In the genomic region with DNA sequence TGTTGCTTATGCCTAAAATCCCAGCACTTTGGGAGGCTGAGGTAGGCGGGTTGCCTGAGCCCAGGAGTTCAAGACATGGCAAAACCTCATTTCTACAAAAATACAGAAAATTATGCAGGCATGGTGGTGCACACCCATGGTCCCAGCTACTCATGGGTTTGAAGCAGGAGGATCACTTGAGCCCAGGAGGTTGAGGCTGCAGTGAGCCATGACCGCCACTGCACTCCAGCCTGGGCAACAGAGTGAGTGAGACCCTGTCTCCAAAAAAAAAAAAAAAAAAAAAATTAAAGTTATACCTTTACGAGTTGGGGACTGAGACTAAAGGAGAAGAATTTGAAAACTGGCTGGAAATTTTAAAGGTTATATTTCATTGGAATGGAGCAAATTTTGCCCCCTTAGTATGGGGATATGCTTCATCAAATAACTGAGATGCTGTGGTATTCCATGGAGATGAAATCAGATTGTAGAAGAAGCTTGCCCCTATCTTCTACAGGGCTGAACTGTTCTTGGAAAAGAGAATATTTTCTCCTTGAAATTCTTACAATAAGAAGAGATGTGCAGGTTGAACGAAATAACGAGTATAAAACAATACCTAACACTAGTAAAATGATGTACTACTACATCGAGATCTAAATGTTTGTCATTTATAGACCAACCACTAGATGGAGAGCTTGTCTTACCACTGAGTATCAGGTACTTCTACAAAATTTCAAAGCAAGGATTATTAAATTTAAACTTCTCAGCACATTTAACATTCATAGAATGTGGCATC, we compare ENCODE assay signal across 8 cellular contexts. TPM values are rescaled to one million over a fixed set of nuclear protein-coding genes. Genes with fewer than 3 reads are reported as not detected.
DNase-seq lines count a peak whose midpoint lies in the region; ATAC-seq, FAIRE-seq and TF ChIP-seq lines count a peak whose summit lies in the region.

No MANE protein-coding gene starts in this region.

- RAD21 ChIA-PET in GM12878 (lab: Charles Lee; ENCODE audit: unreplicated experiment) = interaction anchor here (0.9 to 2.9 kb wide), 16 partner anchors 10 to 1001 kb away, joined by 3 to 17 read pairs (median 4); partner anchors contain the start of gene SCYL3

- in situ Hi-C loops in GM12878 (cut with MboI) (loop anchor here (10.0 kb wide), 2 partner anchors 746 to 956 kb away; no protein-coding TSS in a partner anchor), transverse colon (cut with MboI; ENCODE audit: low pct_ligation_motif_present in 1 of 4, low pct_unique_long_range_greater_than_20kb in 1 of 4, low sequenced_read_pairs in 3 of 4) (loop anchor here in 1 of 4 donors (25.0 kb wide), 1 partner anchor 1009 kb away; the partner anchor contains the start of gene MROH9)

- TF ChIP-seq POLR2A in GM12878 (IDR thresholded peaks at IDR 0.05; ENCODE audit: low read depth, low read length) (no peak), transverse colon (IDR thresholded peaks at IDR 0.05) (no peak)

- no peaks in the 10 kb centered on the region for H4K20me1 ChIP-seq in GM12878 (ENCODE audit: control insufficient read depth, insufficient read depth)

- 41% methylated on average over 6 of the region's 6 CpGs for WGBS in GM12878 (ENCODE audit: insufficient coverage, insufficient replicate concordance, low lambda C conversion rate, missing lambda C conversion rate)
- WGBS in transverse colon (ENCODE audit: low coverage in 1 of 2), 2 donors = 41 to 46% methylated on average over 6 of the region's 6 CpGs

- H3K27ac ChIP-seq in GM12878 (ENCODE audit: control insufficient read depth, insufficient read depth) = no peak overlapping the region
- H3K27ac ChIP-seq in transverse colon = no peak overlapping the region

- no TSS peak for BruUV-seq in GM12878 (replicated peaks; lab: Mats Ljungman, UMichigan)

- no peaks in the 10 kb centered on the region for H3K79me2 ChIP-seq in GM12878 (ENCODE audit: control insufficient read depth, insufficient read depth, low read length)

- no peaks in the 10 kb centered on the region for H3K9me3 ChIP-seq in GM12878 (replicated peaks; ENCODE audit: control insufficient read depth, insufficient read depth, low read length)
- H3K9me3 ChIP-seq in transverse colon = no peaks in the 10 kb centered on the region

- peaks cover 6% of the 10 kb centered on the region for H3K4me1 ChIP-seq in GM12878 (ENCODE audit: control insufficient read depth, insufficient read depth, low read length)
- peaks cover 0 to 21% (median 7%) of the 10 kb centered on the region in 4 donors for H3K4me1 ChIP-seq in transverse colon

- FAIRE-seq in GM12878 (lab: Jason Lieb, UNC) = peak; percentile 88

- H3K4me3 ChIP-seq in BJ (ENCODE audit: low read depth, low read length) (no peak overlapping the region), GM12878 (no peak overlapping the region), transverse colon (no peak overlapping the region)

- intact Hi-C loops in GM12878 (cut with micrococcal nuclease; ENCODE audit: unreplicated experiment) (loop anchor here (2.0 to 10.0 kb wide), 5 partner anchors 36 to 954 kb away; partner anchors contain the start of genes GORAB and SCYL3), transverse colon (cut with DNase I; ENCODE audit: low total_unique reads) (no loop called here)

- H3K4me2 ChIP-seq in GM12878 (ENCODE audit: control insufficient read depth, insufficient read depth) = no peak overlapping the region

- no peak overlapping the region for H3K9ac ChIP-seq in GM12878 (ENCODE audit: control insufficient read depth, insufficient read depth, low read length)

- TF ChIP-seq RAD21 in GM12878 (IDR thresholded peaks at IDR 0.05; ENCODE audit: insufficient read depth, low read depth, low read length) = peak; percentile 88

- peak; percentile 63 for TF ChIP-seq CTCF in BJ (IDR thresholded peaks at IDR 0.05; ENCODE audit: insufficient read depth, low read depth, low read length)
- peak; percentile 53 to 73 (median 70) for TF ChIP-seq CTCF in GM12878 (IDR thresholded peaks at IDR 0.05 in 2 of 3, conservative IDR thresholded peaks at IDR 0.05 in 1 of 3; ENCODE audit: control insufficient read depth in 2 of 3, extremely low read depth in 1 of 3, insufficient read depth in 1 of 3, low read depth in 3 of 3, low read length in 3 of 3)
- peak; percentile 51 to 70 (median 64) for TF ChIP-seq CTCF in transverse colon (IDR thresholded peaks at IDR 0.05)

- 0 out of 2 replicates have a peak overlapping the region, but pooled peaks have one; percentile 15 for H2AFZ ChIP-seq in GM12878 (ENCODE audit: control insufficient read depth, low read depth, low read length)

- CTCF ChIA-PET in BJ (lab: Yijun Ruan, JAX) = interaction anchor here (0.6 to 1.8 kb wide), 11 partner anchors 9 to 1078 kb away, joined by 3 to 10 read pairs (median 4); no protein-coding TSS in a partner anchor
- CTCF ChIA-PET in GM12878 (lab: Yijun Ruan, JAX) = interaction anchor here (0.6 to 4.1 kb wide), 28 partner anchors 8 to 1001 kb away, joined by 3 to 26 read pairs (median 3); no protein-coding TSS in a partner anchor

- POLR2A ChIA-PET in BJ (lab: Charles Lee) = no interaction called here
- POLR2A ChIA-PET in GM12878 (lab: Charles Lee) = no interaction called here

- TF ChIP-seq EP300 in GM12878 (IDR thresholded peaks at IDR 0.05; ENCODE audit: borderline replicate concordance in 1 of 2, control insufficient read depth in 1 of 2, low read depth in 2 of 2, low read length in 2 of 2) (no peak), transverse colon (IDR thresholded peaks at IDR 0.05; ENCODE audit: low read depth) (no peak)

- H3K27me3 ChIP-seq in BJ (ENCODE audit: control insufficient read depth, insufficient read depth, low read length) = no peaks in the 10 kb centered on the region
- H3K27me3 ChIP-seq in GM12878 (replicated peaks in 1 of 2; ENCODE audit: control insufficient read depth in 2 of 2, insufficient read depth in 2 of 2, low read length in 1 of 2) = no peaks in the 10 kb centered on the region
- H3K27me3 ChIP-seq in transverse colon = no peaks in the 10 kb centered on the region

- ATAC-seq in GM18511 (IDR thresholded peaks at IDR 0.05; ENCODE audit: unreplicated experiment) = peak; percentile 86
- ATAC-seq in HG03196 (IDR thresholded peaks at IDR 0.05; ENCODE audit: unreplicated experiment) = peak; percentile 65
- peak; percentile 82 for ATAC-seq in GM12878

- SMC1A ChIA-PET in GM12878 (lab: Charles Lee; ENCODE audit: uncharacterized antibody, unreplicated experiment) = interaction anchor here (0.6 to 4.3 kb wide), 15 partner anchors 11 to 999 kb away, joined by 3 to 51 read pairs (median 4); partner anchors contain the start of gene SCYL3

- H3K36me3 ChIP-seq in BJ (ENCODE audit: control insufficient read depth, insufficient read depth, low read length) (no peaks in the 10 kb centered on the region), GM12878 (ENCODE audit: control insufficient read depth in 2 of 2, insufficient read depth in 2 of 2, low read length in 1 of 2) (no peaks in the 10 kb centered on the region; a peak in 1 of 4 replicates), transverse colon (no peaks in the 10 kb centered on the region)

- DNase-seq in BJ (ENCODE audit: low read depth) (no peak), NCI-H446 (lab: John Stamatoyannopoulos, UW) (peak; percentile 24 to 65), GM12878 (ENCODE audit: low read depth, low spot score) (no peak), kidney glomerular epithelial cell (lab: John Stamatoyannopoulos, UW) (peak; percentile 45), transverse colon (no peak)
- DNase-seq in stimulated activated CD4-positive, alpha-beta T cell treated with anti-CD3 and anti-CD28 coated beads, Interleukin-1b, Interleukin-23, amount 100 ng/mL, for 48 hours = no peak

TF ChIP-seq in GM12878, 131 proteins besides CTCF, POLR2A, EP300 and RAD21:
- TF ChIP-seq SMARCA5 (IDR thresholded peaks at IDR 0.05) (peak; percentile 95), FOXK2 (IDR thresholded peaks at IDR 0.05) (no peak), SMC3 (IDR thresholded peaks at IDR 0.05; ENCODE audit: borderline replicate concordance, low read length) (peak; percentile 74)
TF ChIP-seq in GM12878: peak in this region for 2.

RNA-seq across cellular contexts. Expression of gene SCYL3, which starts 34.9 kb away (rescaled TPM):
- polyA plus RNA-seq in BJ (2011; rRNA removed) (6.1 and 9.3 TPM in 2 replicates), GM12878 (2011; rRNA removed) (14.3 and 18.4 TPM in 2 replicates), GM12878 (2014; fragmentation: Illumina TruSeq; extraction: Trizol) (10.6 and 13.8 TPM in 2 replicates), GM12878 (2014; fragmentation: Nextera tagmentation; extraction: Ambion mirVana) (1 to 10 TPM; 4.3 to 5.6 TPM), GM12878 (2014; rRNA removed) (8.6 and 11.0 TPM in 2 replicates), GM12878 (2016; fragmentation: Nextera tagmentation; extraction: Ambion mirVana) (10 to 100 TPM in 1 of 2 experiments, 1 to 10 TPM in 1; 9.0 to 11.7 TPM)
- 8.0 and 8.8 TPM in 2 replicates for polyA minus RNA-seq in BJ (2011; rRNA and poly(A)+ RNA removed)
- total RNA-seq in GM12878 (2013; cell fraction: nucleolus; rRNA removed) = 34.4 and 36.2 TPM in 2 replicates
- total RNA-seq in GM12878 (2014; rRNA removed) (9.3 and 11.4 TPM in 2 replicates), GM12878 (2014; rRNA removed; fragmentation: Illumina TruSeq; extraction: Trizol) (10.1 and 10.7 TPM in 2 replicates), GM12878 (2021) (10.4 and 10.7 TPM in 2 replicates), transverse colon (10 to 100 TPM; 12.3 to 42.3 (median 25.1) TPM)
- 3.5 TPM for polyA plus RNA-seq in GM12878 (2011; ENCODE audit: low read depth)
- polyA plus RNA-seq in GM12878 (2011; cell fraction: cytosol; rRNA removed) = 7.5 and 8.5 TPM in 2 replicates
- polyA plus RNA-seq in GM12878 (2011; cell fraction: nucleus; rRNA removed) = 15.2 and 18.9 TPM in 2 replicates
- polyA plus RNA-seq in GM12878 (2012) = 5.0 and 9.4 TPM in 2 replicates
- polyA minus RNA-seq in GM12878 (2011; rRNA and poly(A)+ RNA removed) = 17.0 and 18.2 TPM in 2 replicates
- polyA minus RNA-seq in GM12878 (2011; cell fraction: cytosol; rRNA and poly(A)+ RNA removed) = 2.4 TPM in 2 replicates
- polyA minus RNA-seq in GM12878 (2011; cell fraction: nucleus; rRNA and poly(A)+ RNA removed) = 16.9 and 19.0 TPM in 2 replicates

Comparison
In these comparisons a context has a peak if more than half of its experiments do, and no peak if none do; other contexts are left out.
1. DNase-seq: peak in NCI-H446 (2 of 2) and kidney glomerular epithelial cell (single experiment); none in BJ (single experiment), GM12878 (single experiment), transverse colon (single experiment) and stimulated activated CD4-positive, alpha-beta T cell treated with anti-CD3 and anti-CD28 coated beads, Interleukin-1b, Interleukin-23, amount 100 ng/mL, for 48 hours (single experiment).
2. Peak in every context shown above with its lines, with median percentiles within 50 percentile points of each other: CTCF ChIP-seq and ATAC-seq.